In the genomic region with DNA sequence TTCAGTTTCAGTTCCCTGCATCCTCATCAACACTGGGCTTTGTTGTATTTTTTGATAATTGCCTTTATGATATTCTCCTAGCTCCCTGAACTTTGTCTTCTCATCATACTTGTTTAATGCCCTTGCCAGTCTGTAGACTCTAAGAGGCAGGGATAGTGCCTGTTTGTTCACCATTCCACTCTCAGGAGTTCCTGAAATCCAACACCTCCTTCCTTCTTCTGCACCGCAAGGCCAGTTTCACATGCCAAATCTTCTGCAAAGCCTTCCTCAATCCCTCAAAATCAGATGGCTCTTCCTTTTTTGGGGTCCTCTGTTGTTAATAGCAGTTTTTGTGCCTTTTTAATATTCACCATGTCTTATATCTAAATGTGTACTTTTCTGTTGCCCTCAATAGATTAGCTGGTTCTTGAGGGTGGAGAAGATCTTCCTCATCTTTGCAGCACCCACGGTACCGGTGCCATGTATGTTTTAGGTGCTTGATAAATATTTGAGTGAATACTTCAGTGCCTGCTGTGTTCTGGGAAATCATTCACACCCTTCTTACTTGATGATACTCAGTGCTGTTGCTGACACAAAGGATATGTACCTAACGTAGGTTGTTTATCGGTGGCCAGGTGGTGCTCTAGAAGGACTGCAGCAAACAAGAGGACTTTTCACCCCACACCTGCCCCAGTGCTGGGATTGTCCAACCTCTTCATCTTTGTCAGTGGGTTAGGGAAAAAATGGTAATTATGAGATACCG, we compare ENCODE assay signal across 26 cellular contexts.
DNase-seq lines count a peak whose midpoint lies in the region; ATAC-seq and TF ChIP-seq lines count a peak whose summit lies in the region.
"Had no signal": no experiment of that assay in that cellular context is flagged by ENCODE, and none has a peak within 500 bp of the region (broad histone marks: within the 10 kb centered on the region; RNA-seq: fewer than 3 reads in every experiment).

No MANE protein-coding gene starts in this region.

- DNase-seq in DMS153 treated with DMSO at 0.1 percent for 48 hours (lab: John Stamatoyannopoulos, UW; ENCODE audit: unreplicated experiment), result peak; percentile 31
- DNase-seq in NCI-H2029 (lab: John Stamatoyannopoulos, UW), result peak; percentile 93
- DNase-seq in NCI-H774 (lab: John Stamatoyannopoulos, UW), result peak; percentile 86
- no peak for DNase-seq in nephron progenitor cell
- no peak for DNase-seq in mesenteric fat pad (ENCODE audit: low spot score)
- no peak for DNase-seq in cerebellar nuclear complex (lab: John Stamatoyannopoulos, UW)
- DNase-seq: activated CD4-positive, alpha-beta T cell treated with anti-CD3 and anti-CD28 coated beads for 48 hours; activated gamma-delta T cell treated with Interleukin-2 at 50 U/mL for 16 hours; activated naive CD8-positive, alpha-beta T cell treated with anti-CD3 and anti-CD28 coated beads, Interleukin-2, amount 10 ng/mL, durations not matched to agents 7 days and 5 days; activated T-cell treated with anti-CD3 and anti-CD28 coated beads, Interleukin-2, amount 50 U/mL, for 24 hours; aorta; CD4-positive, CD25-positive, alpha-beta regulatory T cell; colonic mucosa; effector CD4-positive, alpha-beta T cell; mammary epithelial cell; NCI-H1105 treated with DMSO at 0.1 percent for 48 hours; NCI-H526; SJCRH30; stimulated activated CD4-positive, alpha-beta T cell treated with anti-CD3 and anti-CD28 coated beads, Interleukin-15, amount 100 ng/mL, for 24 hours; transverse colon had no signal

- peaks cover 14% of the 10 kb centered on the region for H3K9me3 Mint-ChIP-seq in nephron progenitor cell
- H3K9me3 Mint-ChIP-seq: activated naive CD8-positive, alpha-beta T cell treated with anti-CD3 and anti-CD28 coated beads, Interleukin-2, amount 10 ng/mL, durations not matched to agents 7 days and 5 days; activated T-cell treated with anti-CD3 and anti-CD28 coated beads, Interleukin-2, amount 50 U/mL, for 24 hours; nephron had no signal

- peaks cover 18% of the 10 kb centered on the region for H3K36me3 Mint-ChIP-seq in nephron progenitor cell (ENCODE audit: low read depth)
- H3K36me3 Mint-ChIP-seq: activated naive CD8-positive, alpha-beta T cell treated with anti-CD3 and anti-CD28 coated beads, Interleukin-2, amount 10 ng/mL, durations not matched to agents 7 days and 5 days; CD4-positive, CD25-positive, alpha-beta regulatory T cell; stimulated activated effector memory CD8-positive, alpha-beta T cell treated with anti-CD3 and anti-CD28 coated beads, Interleukin-12 subunit alpha, Interleukin-12 subunit beta, amount 100 ng/mL, for 72 hours had no signal

- ATAC-seq in HG02884 (IDR thresholded peaks at IDR 0.05; ENCODE audit: unreplicated experiment), result no peak
- ATAC-seq: gastroesophageal sphincter; GM12878; K562; stimulated activated effector memory CD8-positive, alpha-beta T cell treated with anti-CD3 and anti-CD28 coated beads, Interleukin-12 subunit alpha, Interleukin-12 subunit beta, amount 100 ng/mL, for 72 hours had no signal

- H3K4me3 Mint-ChIP-seq in nephron progenitor cell, result no peak overlapping the region
- H3K4me3 Mint-ChIP-seq: activated naive CD8-positive, alpha-beta T cell treated with anti-CD3 and anti-CD28 coated beads, Interleukin-2, amount 10 ng/mL, durations not matched to agents 7 days and 5 days; activated T-cell treated with anti-CD3 and anti-CD28 coated beads, Interleukin-2, amount 50 U/mL, for 24 hours; CD4-positive, CD25-positive, alpha-beta regulatory T cell; nephron; stimulated activated effector memory CD8-positive, alpha-beta T cell treated with anti-CD3 and anti-CD28 coated beads, Interleukin-12 subunit alpha, Interleukin-12 subunit beta, amount 100 ng/mL, for 72 hours had no signal

- peaks cover 52% of the 10 kb centered on the region for H3K4me1 Mint-ChIP-seq in nephron progenitor cell
- H3K4me1 Mint-ChIP-seq: activated naive CD8-positive, alpha-beta T cell treated with anti-CD3 and anti-CD28 coated beads, Interleukin-2, amount 10 ng/mL, durations not matched to agents 7 days and 5 days; CD4-positive, CD25-positive, alpha-beta regulatory T cell; stimulated activated effector memory CD8-positive, alpha-beta T cell treated with anti-CD3 and anti-CD28 coated beads, Interleukin-12 subunit alpha, Interleukin-12 subunit beta, amount 100 ng/mL, for 72 hours had no signal

- no peak for TF ChIP-seq CTCF in nephron progenitor cell (IDR thresholded peaks at IDR 0.05)

- H3K27ac Mint-ChIP-seq in nephron progenitor cell, result peak overlapping the region; percentile 77
- H3K27ac Mint-ChIP-seq: activated naive CD8-positive, alpha-beta T cell treated with anti-CD3 and anti-CD28 coated beads, Interleukin-2, amount 10 ng/mL, durations not matched to agents 7 days and 5 days; activated T-cell treated with anti-CD3 and anti-CD28 coated beads, Interleukin-2, amount 50 U/mL, for 24 hours; nephron; stimulated activated effector memory CD8-positive, alpha-beta T cell treated with anti-CD3 and anti-CD28 coated beads, Interleukin-12 subunit alpha, Interleukin-12 subunit beta, amount 100 ng/mL, for 72 hours had no signal

- no peaks in the 10 kb centered on the region for H3K27me3 Mint-ChIP-seq in nephron progenitor cell (ENCODE audit: low read depth, poor library complexity)
- H3K27me3 Mint-ChIP-seq: activated T-cell treated with anti-CD3 and anti-CD28 coated beads, Interleukin-2, amount 50 U/mL, for 24 hours had no signal

Comparison
In these comparisons a context has a peak if more than half of its experiments do, and no peak if none do; other contexts are left out.
1. DNase-seq: peak in DMS153 treated with DMSO at 0.1 percent for 48 hours (single experiment), NCI-H2029 (single experiment) and NCI-H774 (single experiment); none in nephron progenitor cell (single experiment), mesenteric fat pad (single experiment) and cerebellar nuclear complex (0 of 2).